In genomic region chr16:55072976-55073375, GRCh38 we compare ENCODE assay signal across 29 cellular contexts.
"Had no signal": no experiment of that assay in that cellular context is flagged by ENCODE, and none has a peak within 500 bp of the region (broad histone marks: within the 10 kb centered on the region; RNA-seq: fewer than 3 reads in every experiment).

No MANE protein-coding gene starts in this region.

- H3K27me3 ChIP-seq: stomach, suprapubic skin, testis, thyroid gland, tibial artery, tibial nerve, transverse colon, upper lobe of left lung, upper lobe of right lung, uterus, vagina had no signal

- H3K4me3 ChIP-seq: stomach, suprapubic skin, testis, thoracic aorta, thyroid gland, tibial artery, tibial nerve, transverse colon, upper lobe of left lung, upper lobe of right lung, uterus, vagina had no signal

- H3K4me3 Mint-ChIP-seq: stimulated activated effector memory CD8-positive, alpha-beta T cell treated with anti-CD3 and anti-CD28 coated beads, Interleukin-12 subunit alpha, Interleukin-12 subunit beta, amount 100 ng/mL, for 72 hours; stimulated activated memory B cell treated with anti-CD40 and anti-IgM and Interleukin-4, amounts not matched to agents 10 μg/mL and 1 μg/mL and 100 μg/mL, for 72 hours; stimulated activated naive B cell treated with anti-CD40 and anti-IgM and Interleukin-4, amounts not matched to agents 10 μg/mL and 1 μg/mL and 100 μg/mL, for 72 hours; stimulated activated naive CD8-positive, alpha-beta T cell treated with anti-CD3 and anti-CD28 coated beads, Interleukin-15, amount 100 ng/mL, for 72 hours; stimulated activated naive CD8-positive, alpha-beta T cell treated with anti-CD3 and anti-CD28 coated beads, Interleukin-15, Interleukin-2, amounts not matched to agents 100 ng/mL and 50 ng/mL, for 24 hours; type B pancreatic cell had no signal

- H3K27ac Mint-ChIP-seq: stimulated activated effector memory CD8-positive, alpha-beta T cell treated with anti-CD3 and anti-CD28 coated beads, Interleukin-12 subunit alpha, Interleukin-12 subunit beta, amount 100 ng/mL, for 72 hours; stimulated activated memory B cell treated with anti-CD40 and anti-IgM and Interleukin-4, amounts not matched to agents 10 μg/mL and 1 μg/mL and 100 μg/mL, for 72 hours; stimulated activated naive B cell treated with anti-CD40 and anti-IgM and Interleukin-4, amounts not matched to agents 10 μg/mL and 1 μg/mL and 100 μg/mL, for 72 hours; stimulated activated naive CD8-positive, alpha-beta T cell treated with anti-CD3 and anti-CD28 coated beads, Interleukin-15, amount 100 ng/mL, for 72 hours; stimulated activated naive CD8-positive, alpha-beta T cell treated with anti-CD3 and anti-CD28 coated beads, Interleukin-15, Interleukin-2, amounts not matched to agents 100 ng/mL and 50 ng/mL, for 24 hours; type B pancreatic cell had no signal

- H3K9me3 Mint-ChIP-seq: stimulated activated naive CD8-positive, alpha-beta T cell treated with anti-CD3 and anti-CD28 coated beads, Interleukin-15, amount 100 ng/mL, for 72 hours; stimulated activated naive CD8-positive, alpha-beta T cell treated with anti-CD3 and anti-CD28 coated beads, Interleukin-15, Interleukin-2, amounts not matched to agents 100 ng/mL and 50 ng/mL, for 24 hours; type B pancreatic cell had no signal

- H3K27me3 Mint-ChIP-seq: stimulated activated memory B cell treated with anti-CD40 and anti-IgM and Interleukin-4, amounts not matched to agents 10 μg/mL and 1 μg/mL and 100 μg/mL, for 72 hours had no signal

- FAIRE-seq: urothelium cell line had no signal

- ATAC-seq: stimulated activated effector memory CD8-positive, alpha-beta T cell treated with anti-CD3 and anti-CD28 coated beads, Interleukin-12 subunit alpha, Interleukin-12 subunit beta, amount 100 ng/mL, for 72 hours; stimulated activated memory B cell treated with anti-CD40 and anti-IgM and Interleukin-4, amounts not matched to agents 10 μg/mL and 1 μg/mL and 100 μg/mL, for 72 hours; stimulated activated naive B cell treated with anti-CD40 and anti-IgM and Interleukin-4, amounts not matched to agents 10 μg/mL and 1 μg/mL and 100 μg/mL, for 72 hours; stimulated activated naive CD8-positive, alpha-beta T cell treated with anti-CD3 and anti-CD28 coated beads, Interleukin-15, amount 100 ng/mL, for 72 hours; stimulated activated naive CD8-positive, alpha-beta T cell treated with anti-CD3 and anti-CD28 coated beads, Interleukin-15, Interleukin-2, amounts not matched to agents 100 U/mL and 50 U/mL, for 24 hours; upper lobe of right lung had no signal

- H3K4me1 Mint-ChIP-seq: stimulated activated effector memory CD8-positive, alpha-beta T cell treated with anti-CD3 and anti-CD28 coated beads, Interleukin-12 subunit alpha, Interleukin-12 subunit beta, amount 100 ng/mL, for 72 hours; stimulated activated memory B cell treated with anti-CD40 and anti-IgM and Interleukin-4, amounts not matched to agents 10 μg/mL and 1 μg/mL and 100 μg/mL, for 72 hours; stimulated activated naive B cell treated with anti-CD40 and anti-IgM and Interleukin-4, amounts not matched to agents 10 μg/mL and 1 μg/mL and 100 μg/mL, for 72 hours; stimulated activated naive CD8-positive, alpha-beta T cell treated with anti-CD3 and anti-CD28 coated beads, Interleukin-15, amount 100 ng/mL, for 72 hours had no signal

- H3K27ac ChIP-seq: stomach, suprapubic skin, testis, thoracic aorta, thyroid gland, tibial artery, tibial nerve, transverse colon, upper lobe of left lung, upper lobe of right lung, uterus, vagina had no signal

- H3K4me1 ChIP-seq: stomach, suprapubic skin, testis, thyroid gland, tibial artery, tibial nerve, transverse colon, upper lobe of left lung, upper lobe of right lung, uterus, vagina had no signal

- H3K36me3 Mint-ChIP-seq: stimulated activated effector memory CD8-positive, alpha-beta T cell treated with anti-CD3 and anti-CD28 coated beads, Interleukin-12 subunit alpha, Interleukin-12 subunit beta, amount 100 ng/mL, for 72 hours; stimulated activated memory B cell treated with anti-CD40 and anti-IgM and Interleukin-4, amounts not matched to agents 10 μg/mL and 1 μg/mL and 100 μg/mL, for 72 hours; stimulated activated naive B cell treated with anti-CD40 and anti-IgM and Interleukin-4, amounts not matched to agents 10 μg/mL and 1 μg/mL and 100 μg/mL, for 72 hours; type B pancreatic cell had no signal

- H3K36me3 ChIP-seq: stomach, suprapubic skin, thoracic aorta, thyroid gland, tibial artery, tibial nerve, transverse colon, upper lobe of left lung, upper lobe of right lung, uterus, vagina had no signal

- H3K9me3 ChIP-seq: suprapubic skin, testis, thoracic aorta, thyroid gland, tibial artery, transverse colon, upper lobe of left lung, upper lobe of right lung, uterus, vagina had no signal

- DNase-seq: stimulated activated CD4-positive, alpha-beta T cell treated with anti-CD3 and anti-CD28 coated beads, Interleukin-2, amount 100 ng/mL, for 48 hours; stimulated activated CD4-positive, alpha-beta T cell treated with anti-CD3 and anti-CD28 coated beads, Interleukin-4, amount 100 ng/mL, for 1 hour; stimulated activated CD4-positive, alpha-beta T cell treated with anti-CD3 and anti-CD28 coated beads, Interleukin-4, amount 100 ng/mL, for 24 hours; stimulated activated CD4-positive, alpha-beta T cell treated with anti-CD3 and anti-CD28 coated beads, Interleukin-4, amount 100 ng/mL, for 4 hours; stimulated activated CD8-positive, alpha-beta memory T cell treated with anti-CD3 and anti-CD28 coated beads, Interleukin-4, amount 100 ng/mL, for 48 hours; stimulated activated naive B cell treated with anti-CD40 and anti-IgM and Interleukin-4, amounts not matched to agents 10 μg/mL and 1 μg/mL and 100 μg/mL, for 72 hours; stimulated activated naive CD4-positive, alpha-beta T cell; stimulated activated naive CD4-positive, alpha-beta T cell treated with Interleukin-2 at 50 U/mL for 16 hours; stimulated activated naive CD8-positive, alpha-beta T cell treated with anti-CD3 and anti-CD28 coated beads, Interleukin-15, amount 100 ng/mL, for 72 hours; stimulated activated naive CD8-positive, alpha-beta T cell treated with anti-CD3 and anti-CD28 coated beads, Interleukin-15, Interleukin-2, amounts not matched to agents 100 U/mL and 50 U/mL, for 24 hours; stomach; substantia nigra; testis; thyroid gland; transverse colon; trophoblast cell; upper lobe of left lung; upper lobe of right lung; uterus had no signal
